In the genomic region with DNA sequence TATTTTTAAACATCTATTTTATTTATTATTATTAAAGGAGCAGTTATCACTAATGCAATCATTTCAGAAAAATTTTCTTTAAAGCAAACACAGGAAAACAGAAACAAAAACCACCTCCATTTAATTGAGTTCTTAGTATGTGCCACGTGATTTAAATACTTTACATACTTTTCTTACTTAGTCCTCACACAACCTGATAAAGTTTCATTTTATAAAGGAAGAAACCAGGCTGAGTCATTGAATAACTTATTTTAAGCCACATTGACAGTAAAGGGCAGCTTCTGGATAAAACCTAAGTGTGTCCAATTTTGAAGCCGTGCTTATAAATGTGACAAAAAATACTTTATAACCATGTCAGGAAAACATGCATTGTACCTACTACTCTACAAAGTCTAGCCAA, we compare ENCODE assay signal across 17 cellular contexts. TPM values are rescaled to one million over a fixed set of nuclear protein-coding genes. Genes with fewer than 3 reads are reported as not detected.
A peak's percentile ranks its signal among the peaks of the same experiment; 100 is the strongest.
DNase-seq lines count a peak whose midpoint lies in the region; ATAC-seq and TF ChIP-seq lines count a peak whose summit lies in the region.
"Had no signal": no experiment of that assay in that cellular context is flagged by ENCODE, and none has a peak within 500 bp of the region (broad histone marks: within the 10 kb centered on the region; RNA-seq: fewer than 3 reads in every experiment).

No MANE protein-coding gene starts in this region.

- no peak overlapping the region for H3K27ac Mint-ChIP-seq in MCF 10A (ENCODE audit: low read depth, unreplicated experiment)
- H3K27ac Mint-ChIP-seq: activated naive CD4-positive, alpha-beta T cell treated with anti-CD3 and anti-CD28 coated beads, Interleukin-2, amount 50 U/mL, for 72 hours; GM23338 had no signal

- intact Hi-C loops in MCF 10A (cut with micrococcal nuclease) = loop anchor here (5.0 to 10.0 kb wide), 2 partner anchors 537 to 650 kb away; a partner anchor contains a TSS
- intact Hi-C loops in breast epithelium (cut with DNase I; ENCODE audit: low total_unique reads) = no loop called here
- intact Hi-C loops in esophagus muscularis mucosa (cut with DNase I) = no loop called here

- H3K4me3 ChIP-seq in breast epithelium (no peak overlapping the region), WI38 (ENCODE audit: low read depth, low read length) (peak overlapping the region; percentile 35; the same call in 1 of the 2 replicates), fibroblast of the aortic adventitia (ENCODE audit: low read depth, low read length) (no peak overlapping the region), esophagus muscularis mucosa (no peak overlapping the region)
- H3K4me3 ChIP-seq: coronary artery, GM23338, spleen, upper lobe of left lung had no signal

- WGBS in esophagus muscularis mucosa = 35% methylated on average over 2 of the region's 2 CpGs

- peaks cover 31% of the 10 kb centered on the region for H3K4me1 Mint-ChIP-seq in MCF 10A (ENCODE audit: insufficient read depth, unreplicated experiment)
- H3K4me1 Mint-ChIP-seq: GM23338, neural crest cell had no signal

- POLR2A ChIA-PET in MCF 10A (lab: Yijun Ruan, JAX) = no interaction called here

- no peak for TF ChIP-seq POLR2A in breast epithelium (IDR thresholded peaks at IDR 0.05)
- no peak for TF ChIP-seq POLR2A in esophagus muscularis mucosa (IDR thresholded peaks at IDR 0.05; ENCODE audit: low read depth)

- H3K4me3 Mint-ChIP-seq in MCF 10A (ENCODE audit: unreplicated experiment) = no peak overlapping the region
- H3K4me3 Mint-ChIP-seq: GM23338, neural crest cell had no signal

- TF ChIP-seq EP300 in esophagus muscularis mucosa (IDR thresholded peaks at IDR 0.05) = no peak

- DNase-seq in MCF 10A (ENCODE audit: unreplicated experiment) (peak; percentile 40), breast epithelium (ENCODE audit: low spot score in 2 of 2) (no peak), fibroblast of the aortic adventitia (ENCODE audit: low read depth) (peak; percentile 81), esophagus muscularis mucosa (ENCODE audit: extremely low spot score) (no peak), GDM1 (lab: John Stamatoyannopoulos, UW) (no peak)
- DNase-seq: DMS53, NCI-H510A, SHP77, spleen, upper lobe of left lung had no signal

- H3K27ac ChIP-seq in breast epithelium = no peak overlapping the region
- H3K27ac ChIP-seq in esophagus muscularis mucosa (replicated peaks in 1 of 4) = no peak overlapping the region
- H3K27ac ChIP-seq: coronary artery, spleen, upper lobe of left lung had no signal

- ATAC-seq in HG03521 (IDR thresholded peaks at IDR 0.05; ENCODE audit: unreplicated experiment) = no peak
- ATAC-seq in GM21360 (IDR thresholded peaks at IDR 0.05; ENCODE audit: unreplicated experiment) = no peak
- ATAC-seq: GM23338 had no signal

- H3K36me3 ChIP-seq in breast epithelium (no peaks in the 10 kb centered on the region), esophagus muscularis mucosa (no peaks in the 10 kb centered on the region)
- H3K36me3 ChIP-seq: spleen, upper lobe of left lung had no signal

- H3K36me3 Mint-ChIP-seq in MCF 10A (ENCODE audit: insufficient read depth, unreplicated experiment) = no peaks in the 10 kb centered on the region
- H3K36me3 Mint-ChIP-seq: activated naive CD4-positive, alpha-beta T cell treated with anti-CD3 and anti-CD28 coated beads, Interleukin-2, amount 50 U/mL, for 72 hours had no signal

- no peak for TF ChIP-seq CTCF in MCF 10A (IDR thresholded peaks at IDR 0.05; ENCODE audit: unreplicated experiment)
- TF ChIP-seq CTCF in breast epithelium (IDR thresholded peaks at IDR 0.05) = no peak
- no peak for TF ChIP-seq CTCF in WI38 (IDR thresholded peaks at IDR 0.05; ENCODE audit: low read depth, low read length)
- no peak for TF ChIP-seq CTCF in fibroblast of the aortic adventitia (IDR thresholded peaks at IDR 0.05; ENCODE audit: insufficient read depth, low read length)
- TF ChIP-seq CTCF in esophagus muscularis mucosa (IDR thresholded peaks at IDR 0.05) = no peak

- no peaks in the 10 kb centered on the region for H3K9me3 Mint-ChIP-seq in MCF 10A (ENCODE audit: unreplicated experiment)
- H3K9me3 Mint-ChIP-seq: activated naive CD4-positive, alpha-beta T cell treated with anti-CD3 and anti-CD28 coated beads, Interleukin-2, amount 50 U/mL, for 72 hours; GM23338; neural crest cell had no signal

- BruUV-seq in MCF 10A (replicated peaks; lab: Mats Ljungman, UMichigan) = no TSS peak

- H3K4me1 ChIP-seq in breast epithelium (no peaks in the 10 kb centered on the region), esophagus muscularis mucosa (no peaks in the 10 kb centered on the region)
- H3K4me1 ChIP-seq: spleen, upper lobe of left lung had no signal

- no peaks in the 10 kb centered on the region for H3K27me3 ChIP-seq in breast epithelium
- H3K27me3 ChIP-seq in esophagus muscularis mucosa = no peaks in the 10 kb centered on the region
- H3K27me3 ChIP-seq: spleen, upper lobe of left lung had no signal

- H3K9me3 ChIP-seq in breast epithelium (no peaks in the 10 kb centered on the region), esophagus muscularis mucosa (no peaks in the 10 kb centered on the region)
- H3K9me3 ChIP-seq: spleen, upper lobe of left lung had no signal

- CTCF ChIA-PET in MCF 10A (lab: Yijun Ruan, JAX) = interaction anchor here (0.6 to 3.2 kb wide), 11 partner anchors 8 to 898 kb away, joined by 3 to 26 read pairs (median 4); no protein-coding TSS in a partner anchor

- H3K27me3 Mint-ChIP-seq in MCF 10A (ENCODE audit: insufficient read depth, unreplicated experiment) = no peaks in the 10 kb centered on the region

RNA-seq across cellular contexts. Expression of a gene that starts 57.1 kb away (rescaled TPM):
- total RNA-seq in MCF 10A (2022) (5.1 and 9.6 TPM in 2 replicates), breast epithelium (1 to 10 TPM; 1.6 to 6.2 (median 5.1) TPM), fibroblast of the aortic adventitia (ENCODE audit: low replicate concordance) (0.27 TPM in 1 of 2 replicates, not detected in the other), esophagus muscularis mucosa (1 to 10 TPM in 2 of 4 donors, under 1 TPM in 2; 0.92 to 2.1 (median 1.1) TPM)

RNA-seq across cellular contexts. Expression of a gene that starts 57.5 kb away (rescaled TPM):
- total RNA-seq in MCF 10A (2022) (13.0 and 32.6 TPM in 2 replicates), breast epithelium (10 to 100 TPM in 2 of 3 donors, 1 to 10 TPM in 1; 6.7 to 57.7 (median 28.2) TPM), fibroblast of the aortic adventitia (ENCODE audit: low replicate concordance) (2.7 and 3.7 TPM in 2 replicates), esophagus muscularis mucosa (1 to 10 TPM; 2.1 to 4.5 (median 3.7) TPM)

Comparison
In these comparisons a context has a peak if more than half of its experiments do, and no peak if none do; other contexts are left out.
1. DNase-seq: peak in MCF 10A (single experiment) and fibroblast of the aortic adventitia (single experiment); none in breast epithelium (0 of 2), esophagus muscularis mucosa (single experiment) and GDM1 (single experiment).